Comparison of ENCODE assay signal across 1 cellular context in genomic region chr3:19598870-19599269, GRCh38.
TF ChIP-seq lines count a peak whose summit lies in the region.

No MANE protein-coding gene starts in this region.

TF ChIP-seq in H1, 55 proteins besides CTCF, POLR2A, EP300 and RAD21 (continued from another document):
- no peak for TF ChIP-seq ATF2 (IDR thresholded peaks at IDR 0.05; ENCODE audit: low read length)
- TF ChIP-seq SP1 (IDR thresholded peaks at IDR 0.05; ENCODE audit: low read depth, low read length) = no peak
- TF ChIP-seq JUND (IDR thresholded peaks at IDR 0.05; ENCODE audit: low read length) = no peak
- no peak for TF ChIP-seq ASH2L (IDR thresholded peaks at IDR 0.05; ENCODE audit: low read length)
- TF ChIP-seq, protein P1, sequence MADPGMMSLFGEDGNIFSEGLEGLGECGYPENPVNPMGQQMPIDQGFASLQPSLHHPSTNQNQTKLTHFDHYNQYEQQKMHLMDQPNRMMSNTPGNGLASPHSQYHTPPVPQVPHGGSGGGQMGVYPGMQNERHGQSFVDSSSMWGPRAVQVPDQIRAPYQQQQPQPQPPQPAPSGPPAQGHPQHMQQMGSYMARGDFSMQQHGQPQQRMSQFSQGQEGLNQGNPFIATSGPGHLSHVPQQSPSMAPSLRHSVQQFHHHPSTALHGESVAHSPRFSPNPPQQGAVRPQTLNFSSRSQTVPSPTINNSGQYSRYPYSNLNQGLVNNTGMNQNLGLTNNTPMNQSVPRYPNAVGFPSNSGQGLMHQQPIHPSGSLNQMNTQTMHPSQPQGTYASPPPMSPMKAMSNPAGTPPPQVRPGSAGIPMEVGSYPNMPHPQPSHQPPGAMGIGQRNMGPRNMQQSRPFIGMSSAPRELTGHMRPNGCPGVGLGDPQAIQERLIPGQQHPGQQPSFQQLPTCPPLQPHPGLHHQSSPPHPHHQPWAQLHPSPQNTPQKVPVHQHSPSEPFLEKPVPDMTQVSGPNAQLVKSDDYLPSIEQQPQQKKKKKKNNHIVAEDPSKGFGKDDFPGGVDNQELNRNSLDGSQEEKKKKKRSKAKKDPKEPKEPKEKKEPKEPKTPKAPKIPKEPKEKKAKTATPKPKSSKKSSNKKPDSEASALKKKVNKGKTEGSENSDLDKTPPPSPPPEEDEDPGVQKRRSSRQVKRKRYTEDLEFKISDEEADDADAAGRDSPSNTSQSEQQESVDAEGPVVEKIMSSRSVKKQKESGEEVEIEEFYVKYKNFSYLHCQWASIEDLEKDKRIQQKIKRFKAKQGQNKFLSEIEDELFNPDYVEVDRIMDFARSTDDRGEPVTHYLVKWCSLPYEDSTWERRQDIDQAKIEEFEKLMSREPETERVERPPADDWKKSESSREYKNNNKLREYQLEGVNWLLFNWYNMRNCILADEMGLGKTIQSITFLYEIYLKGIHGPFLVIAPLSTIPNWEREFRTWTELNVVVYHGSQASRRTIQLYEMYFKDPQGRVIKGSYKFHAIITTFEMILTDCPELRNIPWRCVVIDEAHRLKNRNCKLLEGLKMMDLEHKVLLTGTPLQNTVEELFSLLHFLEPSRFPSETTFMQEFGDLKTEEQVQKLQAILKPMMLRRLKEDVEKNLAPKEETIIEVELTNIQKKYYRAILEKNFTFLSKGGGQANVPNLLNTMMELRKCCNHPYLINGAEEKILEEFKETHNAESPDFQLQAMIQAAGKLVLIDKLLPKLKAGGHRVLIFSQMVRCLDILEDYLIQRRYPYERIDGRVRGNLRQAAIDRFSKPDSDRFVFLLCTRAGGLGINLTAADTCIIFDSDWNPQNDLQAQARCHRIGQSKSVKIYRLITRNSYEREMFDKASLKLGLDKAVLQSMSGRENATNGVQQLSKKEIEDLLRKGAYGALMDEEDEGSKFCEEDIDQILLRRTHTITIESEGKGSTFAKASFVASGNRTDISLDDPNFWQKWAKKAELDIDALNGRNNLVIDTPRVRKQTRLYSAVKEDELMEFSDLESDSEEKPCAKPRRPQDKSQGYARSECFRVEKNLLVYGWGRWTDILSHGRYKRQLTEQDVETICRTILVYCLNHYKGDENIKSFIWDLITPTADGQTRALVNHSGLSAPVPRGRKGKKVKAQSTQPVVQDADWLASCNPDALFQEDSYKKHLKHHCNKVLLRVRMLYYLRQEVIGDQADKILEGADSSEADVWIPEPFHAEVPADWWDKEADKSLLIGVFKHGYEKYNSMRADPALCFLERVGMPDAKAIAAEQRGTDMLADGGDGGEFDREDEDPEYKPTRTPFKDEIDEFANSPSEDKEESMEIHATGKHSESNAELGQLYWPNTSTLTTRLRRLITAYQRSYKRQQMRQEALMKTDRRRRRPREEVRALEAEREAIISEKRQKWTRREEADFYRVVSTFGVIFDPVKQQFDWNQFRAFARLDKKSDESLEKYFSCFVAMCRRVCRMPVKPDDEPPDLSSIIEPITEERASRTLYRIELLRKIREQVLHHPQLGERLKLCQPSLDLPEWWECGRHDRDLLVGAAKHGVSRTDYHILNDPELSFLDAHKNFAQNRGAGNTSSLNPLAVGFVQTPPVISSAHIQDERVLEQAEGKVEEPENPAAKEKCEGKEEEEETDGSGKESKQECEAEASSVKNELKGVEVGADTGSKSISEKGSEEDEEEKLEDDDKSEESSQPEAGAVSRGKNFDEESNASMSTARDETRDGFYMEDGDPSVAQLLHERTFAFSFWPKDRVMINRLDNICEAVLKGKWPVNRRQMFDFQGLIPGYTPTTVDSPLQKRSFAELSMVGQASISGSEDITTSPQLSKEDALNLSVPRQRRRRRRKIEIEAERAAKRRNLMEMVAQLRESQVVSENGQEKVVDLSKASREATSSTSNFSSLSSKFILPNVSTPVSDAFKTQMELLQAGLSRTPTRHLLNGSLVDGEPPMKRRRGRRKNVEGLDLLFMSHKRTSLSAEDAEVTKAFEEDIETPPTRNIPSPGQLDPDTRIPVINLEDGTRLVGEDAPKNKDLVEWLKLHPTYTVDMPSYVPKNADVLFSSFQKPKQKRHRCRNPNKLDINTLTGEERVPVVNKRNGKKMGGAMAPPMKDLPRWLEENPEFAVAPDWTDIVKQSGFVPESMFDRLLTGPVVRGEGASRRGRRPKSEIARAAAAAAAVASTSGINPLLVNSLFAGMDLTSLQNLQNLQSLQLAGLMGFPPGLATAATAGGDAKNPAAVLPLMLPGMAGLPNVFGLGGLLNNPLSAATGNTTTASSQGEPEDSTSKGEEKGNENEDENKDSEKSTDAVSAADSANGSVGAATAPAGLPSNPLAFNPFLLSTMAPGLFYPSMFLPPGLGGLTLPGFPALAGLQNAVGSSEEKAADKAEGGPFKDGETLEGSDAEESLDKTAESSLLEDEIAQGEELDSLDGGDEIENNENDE (IDR thresholded peaks at IDR 0.05; ENCODE audit: insufficient replicate concordance, low read length) = no peak
- no peak for TF ChIP-seq E2F6 (IDR thresholded peaks at IDR 0.05)
